8 cellular contexts compared by ENCODE assay signal in the genomic region with DNA sequence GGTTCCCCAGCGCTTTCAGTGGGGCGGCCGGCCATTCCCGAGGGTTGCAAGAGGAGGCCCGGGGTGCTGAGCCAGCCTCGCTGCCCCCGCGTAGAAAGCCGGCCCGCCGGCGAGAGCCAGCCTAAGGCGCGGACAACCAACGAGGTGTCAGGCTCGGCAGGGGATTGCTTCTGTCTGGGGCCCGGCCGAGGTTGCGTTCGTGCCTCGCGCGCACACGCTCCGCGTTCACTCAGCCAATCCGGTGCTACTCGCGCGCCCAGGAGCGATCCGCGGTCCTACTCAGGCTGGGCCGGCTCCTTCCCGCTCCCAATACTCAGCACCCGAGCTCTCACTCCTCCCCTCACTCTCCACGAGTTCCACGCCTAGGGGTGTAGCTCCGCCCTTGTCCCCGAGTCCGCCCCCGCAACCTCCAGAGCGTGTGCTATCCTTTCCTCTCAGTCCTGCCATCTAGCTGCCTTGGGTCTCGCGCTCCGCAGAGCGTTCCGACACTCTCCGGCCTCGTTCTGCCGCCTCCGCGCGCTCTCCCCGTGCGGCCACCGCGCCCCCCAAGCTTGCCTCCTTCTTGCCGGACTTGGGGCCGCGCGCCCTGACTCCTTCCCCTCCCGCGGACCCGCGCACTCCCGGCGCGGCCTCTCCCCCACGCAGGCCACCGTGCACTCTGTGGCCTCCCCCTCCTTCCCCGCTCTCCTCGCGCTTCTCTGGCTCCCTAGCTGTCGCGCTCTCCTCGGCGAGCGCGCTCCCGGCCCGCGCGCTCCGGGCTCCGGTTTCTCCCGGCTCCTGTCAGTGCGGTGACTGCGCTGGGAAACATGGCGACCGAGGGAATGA. TPM values are rescaled to one million over a fixed set of nuclear protein-coding genes. Genes with fewer than 3 reads are reported as not detected.
DNase-seq lines count a peak whose midpoint lies in the region; ATAC-seq lines count a peak whose summit lies in the region.

A gene (plus strand): TSS at position 426 of the 825 bp plus-strand sequence.

- DNase-seq in AG20443 (ENCODE audit: low spot score), result peak; percentile 97
- peak; percentile 96 for DNase-seq in NCI-H510A (lab: John Stamatoyannopoulos, UW)
- DNase-seq in activated CD4-positive, alpha-beta T cell treated with anti-CD3 and anti-CD28 coated beads, Interleukin-2, amount 50 U/mL, for 1 hour, result peak; percentile 84
- peak; percentile 97 for DNase-seq in dedifferentiated amniotic fluid mesenchymal stem cell (ENCODE audit: extremely low spot score)
- DNase-seq in left lobe of liver (ENCODE audit: low spot score), result peak; percentile 98
- DNase-seq in stimulated activated CD4-positive, alpha-beta T cell treated with anti-CD3 and anti-CD28 coated beads, Interleukin-2, amount 100 ng/mL, for 4 hours (ENCODE audit: low read depth), result peak; percentile 85

- ATAC-seq in GM19035 (IDR thresholded peaks at IDR 0.05; ENCODE audit: unreplicated experiment) (peak; percentile 82), HG03354 (IDR thresholded peaks at IDR 0.05; ENCODE audit: poor library complexity, severe bottlenecking, unreplicated experiment) (peak; percentile 82), left lobe of liver (peak; percentile 90)

RNA-seq across cellular contexts. Expression of the gene that starts here (rescaled TPM):
- 43.0 TPM for total RNA-seq in left lobe of liver

Comparison
In these comparisons a context has a peak if more than half of its experiments do, and no peak if none do; other contexts are left out.
1. Peak in every context shown above with its lines: DNase-seq and ATAC-seq.